ENCODE assay signal across 27 cellular contexts in the genomic region with DNA sequence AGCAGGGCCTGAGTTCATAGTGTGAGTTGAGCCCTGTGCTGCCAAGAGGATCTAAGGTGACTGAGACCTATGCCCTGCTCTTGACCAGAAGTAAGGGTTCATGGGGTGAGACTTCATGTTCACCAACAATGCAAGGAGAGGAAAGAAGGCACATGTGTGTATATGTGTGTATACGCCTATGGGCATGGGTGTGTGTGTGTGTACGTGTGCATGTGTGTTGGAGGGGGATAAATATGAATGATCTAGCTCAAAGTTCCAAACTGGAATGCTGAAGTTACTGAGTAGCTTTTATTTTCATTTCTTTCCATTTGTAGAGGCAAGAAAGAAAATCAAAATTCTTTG. TPM values are rescaled to one million over a fixed set of nuclear protein-coding genes. Genes with fewer than 3 reads are reported as not detected.
DNase-seq lines count a peak whose midpoint lies in the region; ATAC-seq, FAIRE-seq and TF ChIP-seq lines count a peak whose summit lies in the region.
"Had no signal": no experiment of that assay in that cellular context is flagged by ENCODE, and none has a peak within 500 bp of the region (broad histone marks: within the 10 kb centered on the region; RNA-seq: fewer than 3 reads in every experiment).

No MANE protein-coding gene starts in this region.

- H3K23ac ChIP-seq in trophoblast cell (ENCODE audit: low read length) = no peak overlapping the region

- FAIRE-seq in RCC 7860 (lab: Jason Lieb, UNC) = no peak
- FAIRE-seq: G401.6 had no signal

- peak overlapping the region; percentile 15 for H4K91ac ChIP-seq in trophoblast cell (ENCODE audit: low read depth, low read length)

- no peak overlapping the region for H3K14ac ChIP-seq in trophoblast cell (ENCODE audit: low read length)

- no peak overlapping the region for H3K27ac Mint-ChIP-seq in activated T-cell treated with anti-CD3 and anti-CD28 coated beads, Interleukin-2, amount 50 U/mL, for 72 hours
- H3K27ac Mint-ChIP-seq: H9 had no signal

- H3K9me2 ChIP-seq in OCI-LY1 (ENCODE audit: low read depth, low read length) = no peaks in the 10 kb centered on the region

- peak overlapping the region; percentile 54 for H2AK5ac ChIP-seq in trophoblast cell (ENCODE audit: low read length)

- H3K9me3 Mint-ChIP-seq in activated T-cell treated with anti-CD3 and anti-CD28 coated beads, Interleukin-2, amount 50 U/mL, for 72 hours = no peaks in the 10 kb centered on the region
- H3K9me3 Mint-ChIP-seq: CD8-positive, alpha-beta memory T cell; H9 had no signal

- H3K4me2 ChIP-seq in OCI-LY1 (ENCODE audit: low read length) (peak overlapping the region; percentile 47; the same call in 1 of the 2 replicates), trophoblast cell (ENCODE audit: low read length) (no peak overlapping the region)

- peak; percentile 48 to 60 for ATAC-seq in activated T-cell treated with anti-CD3 and anti-CD28 coated beads, Interleukin-2, amount 50 U/mL, for 72 hours (replicated peaks in 1 of 2)
- ATAC-seq in left cardiac atrium = no peak
- ATAC-seq: Right ventricle myocardium inferior had no signal

- H2BK12ac ChIP-seq in trophoblast cell (ENCODE audit: low read length) = peak overlapping the region; percentile 38

- DNase-seq in activated T-cell treated with anti-CD3 and anti-CD28 coated beads, Interleukin-2, amount 50 U/mL, for 72 hours = no peak
- no peak for DNase-seq in activated T-cell treated with anti-CD3 and anti-CD28 coated beads, Interleukin-2, amount 50 U/mL, for 48 hours
- DNase-seq in trophoblast cell = no peak
- DNase-seq in RCC 7860 (ENCODE audit: low spot score) = no peak
- DNase-seq in stimulated activated CD4-positive, alpha-beta T cell treated with anti-CD3 and anti-CD28 coated beads, Interleukin-15, amount 100 ng/mL, for 24 hours = no peak
- DNase-seq in left cardiac atrium = no peak
- DNase-seq: ACHN; Calu3; CD8-positive, alpha-beta memory T cell; DMS153; H9; MG63; NCI-H1048; NCI-H1436; NCI-H187 treated with DMSO at 0.1 percent for 48 hours; NCI-H2227 treated with DMSO at 0.1 percent for 48 hours; NCI-H510A treated with DMSO at 0.1 percent for 48 hours; NCI-H748 treated with DMSO at 0.1 percent for 48 hours; OCI-M1 had no signal

- H3K79me1 ChIP-seq in trophoblast cell (ENCODE audit: low read length) = peaks cover 12% of the 10 kb centered on the region

- H2BK120ac ChIP-seq in trophoblast cell (ENCODE audit: insufficient read depth, low read length, poor library complexity) = no peak overlapping the region

- H3K79me2 ChIP-seq in OCI-LY1 (ENCODE audit: insufficient read depth, low read length) = no peaks in the 10 kb centered on the region
- H3K79me2 ChIP-seq in trophoblast cell (ENCODE audit: control insufficient read depth, insufficient read depth, low read length, poor library complexity) = no peaks in the 10 kb centered on the region

- H3K18ac ChIP-seq in trophoblast cell (ENCODE audit: low read length) = no peak overlapping the region

- H3K9ac ChIP-seq in OCI-LY1 (ENCODE audit: low read length) = no peak overlapping the region
- H3K9ac ChIP-seq in trophoblast cell (ENCODE audit: low read length) = no peak overlapping the region

- no peak overlapping the region for H2BK5ac ChIP-seq in trophoblast cell (ENCODE audit: low read depth, low read length, poor library complexity)

- no peak overlapping the region for H3K4me3 Mint-ChIP-seq in activated T-cell treated with anti-CD3 and anti-CD28 coated beads, Interleukin-2, amount 50 U/mL, for 72 hours
- H3K4me3 Mint-ChIP-seq: H9 had no signal

- no peaks in the 10 kb centered on the region for H4K20me1 ChIP-seq in OCI-LY1 (ENCODE audit: insufficient read depth, low read length)

- no peak overlapping the region for H4K8ac ChIP-seq in trophoblast cell (ENCODE audit: low read depth, low read length)

- H3K27me3 ChIP-seq in OCI-LY1 (ENCODE audit: insufficient read depth, low read length) (no peaks in the 10 kb centered on the region), trophoblast cell (ENCODE audit: insufficient read depth, low read length) (no peaks in the 10 kb centered on the region)
- H3K27me3 ChIP-seq: MG63 had no signal

- no peak for TF ChIP-seq CTCF in OCI-LY1 (IDR thresholded peaks at IDR 0.05; ENCODE audit: low read length)

- H3K4me1 ChIP-seq in OCI-LY1 (ENCODE audit: insufficient read depth, low read length, severe bottlenecking) (peaks cover 10% of the 10 kb centered on the region), trophoblast cell (ENCODE audit: control insufficient read depth in 1 of 2, insufficient read depth in 2 of 2, low read length in 2 of 2) (peaks cover 15 to 19% of the 10 kb centered on the region in 2 experiments)

- peak; percentile 3 for TF ChIP-seq POLR2A in GM19193 (IDR thresholded peaks at IDR 0.05; ENCODE audit: extremely low read depth, insufficient read depth, insufficient read length)

- no peak overlapping the region for H2AFZ ChIP-seq in OCI-LY1 (ENCODE audit: low read length)
- H2AFZ ChIP-seq in trophoblast cell (ENCODE audit: insufficient read depth, low read length, poor library complexity) = no peak overlapping the region

- H3K27ac ChIP-seq in OCI-LY1 (ENCODE audit: low read depth, low read length, poor library complexity, severe bottlenecking) (no peak overlapping the region), trophoblast cell (ENCODE audit: low read depth, low read length) (no peak overlapping the region)
- H3K27ac ChIP-seq: 22Rv1, C4-2B, SJSA1 had no signal

- H4K12ac ChIP-seq in trophoblast cell (ENCODE audit: low read depth, low read length) = no peak overlapping the region

- peaks cover 8% of the 10 kb centered on the region for H3K4me1 Mint-ChIP-seq in activated T-cell treated with anti-CD3 and anti-CD28 coated beads, Interleukin-2, amount 50 U/mL, for 72 hours (ENCODE audit: low read depth)

- no peak overlapping the region for H3K4me3 ChIP-seq in OCI-LY1 (ENCODE audit: low read depth, low read length, poor library complexity, severe bottlenecking)
- no peak overlapping the region for H3K4me3 ChIP-seq in trophoblast cell (ENCODE audit: low read depth, low read length)
- H3K4me3 ChIP-seq: MG63, SJSA1 had no signal

- H3F3A ChIP-seq in OCI-LY1 (ENCODE audit: insufficient read depth, low read length) = no peaks in the 10 kb centered on the region

- H3K4ac ChIP-seq in trophoblast cell (ENCODE audit: low read depth, low read length) = no peak overlapping the region

- no CpG with 5 or more reads among the region's 2 CpGs for WGBS in trophoblast cell (ENCODE audit: extremely low coverage, insufficient coverage, insufficient read length)

- H3K36me3 Mint-ChIP-seq in activated T-cell treated with anti-CD3 and anti-CD28 coated beads, Interleukin-2, amount 50 U/mL, for 72 hours (ENCODE audit: insufficient read depth in 2 of 2) = no peaks in the 10 kb centered on the region
- H3K36me3 Mint-ChIP-seq: CD8-positive, alpha-beta memory T cell had no signal

- H3K9me3 ChIP-seq in OCI-LY1 (ENCODE audit: low read length) (no peaks in the 10 kb centered on the region), trophoblast cell (ENCODE audit: insufficient read depth, low read depth, low read length) (no peaks in the 10 kb centered on the region)
- H3K9me3 ChIP-seq: MG63, SJSA1 had no signal

- intact Hi-C loops in left cardiac atrium (cut with DNase I) = no loop called here

- no peaks in the 10 kb centered on the region for H3K36me3 ChIP-seq in OCI-LY1 (ENCODE audit: insufficient read depth, low read length)
- no peaks in the 10 kb centered on the region for H3K36me3 ChIP-seq in trophoblast cell (ENCODE audit: control insufficient read depth in 1 of 2, insufficient read depth in 2 of 2, low read length in 2 of 2)
- H3K36me3 ChIP-seq: MG63, SJSA1 had no signal

- peaks cover 70% of the 10 kb centered on the region for H3K27me3 Mint-ChIP-seq in activated T-cell treated with anti-CD3 and anti-CD28 coated beads, Interleukin-2, amount 50 U/mL, for 72 hours (ENCODE audit: low read depth)

RNA-seq across cellular contexts. Expression of gene HAND1, which starts 25.6 kb away (rescaled TPM):
- total RNA-seq in activated T-cell treated with anti-CD3 and anti-CD28 coated beads, Interleukin-2, amount 50 U/mL, for 72 hours = not detected
- 1,543 and 1,644 TPM in 2 replicates for polyA plus RNA-seq in trophoblast cell (2013)
- 1 to 10 TPM; 4.7 to 5.2 TPM for total RNA-seq in left cardiac atrium
- total RNA-seq: Calu3; CD8-positive, alpha-beta memory T cell; H9; LHCN-M2; SJSA1 had no signal
- polyA plus RNA-seq: CD8-positive, alpha-beta memory T cell had no signal

RNA-seq across cellular contexts. Expression of gene SAP30L, which starts 57.9 kb away (rescaled TPM):
- 10 to 100 TPM; 42.5 to 45.3 TPM for total RNA-seq in activated T-cell treated with anti-CD3 and anti-CD28 coated beads, Interleukin-2, amount 50 U/mL, for 72 hours
- polyA plus RNA-seq in trophoblast cell (2013) = 74.2 and 79.0 TPM in 2 replicates
- total RNA-seq in left cardiac atrium = 10 to 100 TPM; 32.1 to 33.8 TPM

Comparison
In these comparisons a context has a peak if more than half of its experiments do, and no peak if none do; other contexts are left out.
1. ATAC-seq: peak in activated T-cell treated with anti-CD3 and anti-CD28 coated beads, Interleukin-2, amount 50 U/mL, for 72 hours (2 of 2); none in left cardiac atrium (0 of 2).
2. RNA of gene HAND1, which starts 25.6 kb away (total RNA-seq): 4.7 to 5.2 TPM in left cardiac atrium; not detected in activated T-cell treated with anti-CD3 and anti-CD28 coated beads, Interleukin-2, amount 50 U/mL, for 72 hours; every median in the first group is over 4 times any median in the second.